ENCODE assay signal across 1 cellular context in the genomic region with DNA sequence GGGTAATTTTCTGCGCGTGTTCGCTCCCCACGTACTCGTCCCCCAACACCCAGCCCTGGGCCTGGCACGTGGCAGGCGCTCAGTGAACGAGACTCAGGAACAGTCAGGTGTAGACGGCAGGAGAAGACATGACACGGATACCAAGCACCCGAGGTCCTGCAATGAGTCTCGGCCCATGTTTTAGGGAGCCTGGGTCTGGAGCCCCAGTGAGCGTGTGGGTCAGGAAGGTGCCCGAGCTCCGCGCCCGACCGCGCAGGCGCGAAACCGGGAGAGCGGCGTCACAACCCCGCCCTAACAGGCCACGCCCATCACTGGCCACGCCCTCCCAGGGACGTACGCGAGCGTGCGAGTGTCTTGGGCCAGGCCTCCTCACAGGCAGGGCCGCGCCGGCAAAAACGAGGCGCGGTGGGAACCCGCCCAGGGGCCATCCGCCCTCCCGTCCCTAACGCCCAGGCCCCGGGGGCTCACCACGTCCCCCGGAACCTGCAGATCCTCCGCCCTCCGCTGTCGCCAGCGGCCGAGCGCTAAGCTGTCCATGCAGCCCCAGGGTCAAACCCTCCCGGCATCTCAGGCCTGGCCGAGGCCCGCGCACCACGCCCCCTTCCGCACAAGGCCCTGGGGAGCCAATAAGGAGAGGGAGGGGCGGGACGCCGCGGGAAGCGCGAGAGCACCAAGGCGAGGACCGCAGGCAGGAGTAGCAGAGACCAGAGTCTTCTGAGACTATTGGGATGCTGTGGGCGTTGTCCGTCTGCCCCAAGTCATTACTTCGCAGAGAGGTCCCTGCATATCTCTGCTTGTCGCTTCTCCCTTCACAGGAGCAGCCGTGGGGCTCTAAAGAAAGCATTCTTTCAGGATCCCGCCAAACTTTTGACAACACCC.
TF ChIP-seq lines count a peak whose summit lies in the region.

A gene (minus strand): TSS at position 595 of the 879 bp plus-strand sequence. CDS start 58 bp downstream, at position 537.

TF ChIP-seq in GM12878, 131 proteins besides CTCF, POLR2A, EP300 and RAD21 (continued from another document and continues in another):
- TF ChIP-seq, protein P1, sequence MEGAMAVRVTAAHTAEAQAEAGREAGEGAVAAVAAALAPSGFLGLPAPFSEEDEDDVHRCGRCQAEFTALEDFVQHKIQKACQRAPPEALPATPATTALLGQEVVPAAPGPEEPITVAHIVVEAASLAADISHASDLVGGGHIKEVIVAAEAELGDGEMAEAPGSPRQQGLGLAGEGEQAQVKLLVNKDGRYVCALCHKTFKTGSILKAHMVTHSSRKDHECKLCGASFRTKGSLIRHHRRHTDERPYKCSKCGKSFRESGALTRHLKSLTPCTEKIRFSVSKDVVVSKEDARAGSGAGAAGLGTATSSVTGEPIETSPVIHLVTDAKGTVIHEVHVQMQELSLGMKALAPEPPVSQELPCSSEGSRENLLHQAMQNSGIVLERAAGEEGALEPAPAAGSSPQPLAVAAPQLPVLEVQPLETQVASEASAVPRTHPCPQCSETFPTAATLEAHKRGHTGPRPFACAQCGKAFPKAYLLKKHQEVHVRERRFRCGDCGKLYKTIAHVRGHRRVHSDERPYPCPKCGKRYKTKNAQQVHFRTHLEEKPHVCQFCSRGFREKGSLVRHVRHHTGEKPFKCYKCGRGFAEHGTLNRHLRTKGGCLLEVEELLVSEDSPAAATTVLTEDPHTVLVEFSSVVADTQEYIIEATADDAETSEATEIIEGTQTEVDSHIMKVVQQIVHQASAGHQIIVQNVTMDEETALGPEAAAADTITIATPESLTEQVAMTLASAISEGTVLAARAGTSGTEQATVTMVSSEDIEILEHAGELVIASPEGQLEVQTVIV (IDR thresholded peaks at IDR 0.05; ENCODE audit: borderline replicate concordance, partially characterized antibody): peak; percentile 6
- no peak for TF ChIP-seq IKZF1 (conservative IDR thresholded peaks at IDR 0.05)
- TF ChIP-seq NFIC (IDR thresholded peaks at IDR 0.05; ENCODE audit: low read depth, low read length): no peak
- TF ChIP-seq, protein P2, sequence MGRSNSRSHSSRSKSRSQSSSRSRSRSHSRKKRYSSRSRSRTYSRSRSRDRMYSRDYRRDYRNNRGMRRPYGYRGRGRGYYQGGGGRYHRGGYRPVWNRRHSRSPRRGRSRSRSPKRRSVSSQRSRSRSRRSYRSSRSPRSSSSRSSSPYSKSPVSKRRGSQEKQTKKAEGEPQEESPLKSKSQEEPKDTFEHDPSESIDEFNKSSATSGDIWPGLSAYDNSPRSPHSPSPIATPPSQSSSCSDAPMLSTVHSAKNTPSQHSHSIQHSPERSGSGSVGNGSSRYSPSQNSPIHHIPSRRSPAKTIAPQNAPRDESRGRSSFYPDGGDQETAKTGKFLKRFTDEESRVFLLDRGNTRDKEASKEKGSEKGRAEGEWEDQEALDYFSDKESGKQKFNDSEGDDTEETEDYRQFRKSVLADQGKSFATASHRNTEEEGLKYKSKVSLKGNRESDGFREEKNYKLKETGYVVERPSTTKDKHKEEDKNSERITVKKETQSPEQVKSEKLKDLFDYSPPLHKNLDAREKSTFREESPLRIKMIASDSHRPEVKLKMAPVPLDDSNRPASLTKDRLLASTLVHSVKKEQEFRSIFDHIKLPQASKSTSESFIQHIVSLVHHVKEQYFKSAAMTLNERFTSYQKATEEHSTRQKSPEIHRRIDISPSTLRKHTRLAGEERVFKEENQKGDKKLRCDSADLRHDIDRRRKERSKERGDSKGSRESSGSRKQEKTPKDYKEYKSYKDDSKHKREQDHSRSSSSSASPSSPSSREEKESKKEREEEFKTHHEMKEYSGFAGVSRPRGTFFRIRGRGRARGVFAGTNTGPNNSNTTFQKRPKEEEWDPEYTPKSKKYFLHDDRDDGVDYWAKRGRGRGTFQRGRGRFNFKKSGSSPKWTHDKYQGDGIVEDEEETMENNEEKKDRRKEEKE (IDR thresholded peaks at IDR 0.05): no peak
- peak; percentile 65; the same call in 1 of the 2 replicates for TF ChIP-seq POLR2AphosphoS2 (IDR thresholded peaks at IDR 0.05; ENCODE audit: low read depth, low read length)
- no peak for TF ChIP-seq STAT3 (IDR thresholded peaks at IDR 0.05; ENCODE audit: low read depth, low read length)
- 0 out of 2 replicates have a peak, but pooled peaks have one; percentile 16 for TF ChIP-seq CBFB (IDR thresholded peaks at IDR 0.05; ENCODE audit: low read depth)
- TF ChIP-seq TAF1 (IDR thresholded peaks at IDR 0.05; ENCODE audit: borderline replicate concordance, low read depth, low read length): peak; percentile 58; the same call in 1 of the 2 replicates
- TF ChIP-seq CHD2 (IDR thresholded peaks at IDR 0.05; ENCODE audit: borderline replicate concordance, low read depth, low read length): peak; percentile 96
- TF ChIP-seq, protein P3, sequence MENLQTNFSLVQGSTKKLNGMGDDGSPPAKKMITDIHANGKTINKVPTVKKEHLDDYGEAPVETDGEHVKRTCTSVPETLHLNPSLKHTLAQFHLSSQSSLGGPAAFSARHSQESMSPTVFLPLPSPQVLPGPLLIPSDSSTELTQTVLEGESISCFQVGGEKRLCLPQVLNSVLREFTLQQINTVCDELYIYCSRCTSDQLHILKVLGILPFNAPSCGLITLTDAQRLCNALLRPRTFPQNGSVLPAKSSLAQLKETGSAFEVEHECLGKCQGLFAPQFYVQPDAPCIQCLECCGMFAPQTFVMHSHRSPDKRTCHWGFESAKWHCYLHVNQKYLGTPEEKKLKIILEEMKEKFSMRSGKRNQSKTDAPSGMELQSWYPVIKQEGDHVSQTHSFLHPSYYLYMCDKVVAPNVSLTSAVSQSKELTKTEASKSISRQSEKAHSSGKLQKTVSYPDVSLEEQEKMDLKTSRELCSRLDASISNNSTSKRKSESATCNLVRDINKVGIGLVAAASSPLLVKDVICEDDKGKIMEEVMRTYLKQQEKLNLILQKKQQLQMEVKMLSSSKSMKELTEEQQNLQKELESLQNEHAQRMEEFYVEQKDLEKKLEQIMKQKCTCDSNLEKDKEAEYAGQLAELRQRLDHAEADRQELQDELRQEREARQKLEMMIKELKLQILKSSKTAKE (IDR thresholded peaks at IDR 0.05; ENCODE audit: low read depth, poor library complexity, severe bottlenecking): peak; percentile 31
- no peak for TF ChIP-seq CHD1 (IDR thresholded peaks at IDR 0.05; ENCODE audit: low read depth, low read length)
- no peak for TF ChIP-seq GABPA (IDR thresholded peaks at IDR 0.05; ENCODE audit: low read depth)
- TF ChIP-seq, protein P4, sequence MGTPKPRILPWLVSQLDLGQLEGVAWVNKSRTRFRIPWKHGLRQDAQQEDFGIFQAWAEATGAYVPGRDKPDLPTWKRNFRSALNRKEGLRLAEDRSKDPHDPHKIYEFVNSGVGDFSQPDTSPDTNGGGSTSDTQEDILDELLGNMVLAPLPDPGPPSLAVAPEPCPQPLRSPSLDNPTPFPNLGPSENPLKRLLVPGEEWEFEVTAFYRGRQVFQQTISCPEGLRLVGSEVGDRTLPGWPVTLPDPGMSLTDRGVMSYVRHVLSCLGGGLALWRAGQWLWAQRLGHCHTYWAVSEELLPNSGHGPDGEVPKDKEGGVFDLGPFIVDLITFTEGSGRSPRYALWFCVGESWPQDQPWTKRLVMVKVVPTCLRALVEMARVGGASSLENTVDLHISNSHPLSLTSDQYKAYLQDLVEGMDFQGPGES (IDR thresholded peaks at IDR 0.05): no peak
- TF ChIP-seq, protein P5, sequence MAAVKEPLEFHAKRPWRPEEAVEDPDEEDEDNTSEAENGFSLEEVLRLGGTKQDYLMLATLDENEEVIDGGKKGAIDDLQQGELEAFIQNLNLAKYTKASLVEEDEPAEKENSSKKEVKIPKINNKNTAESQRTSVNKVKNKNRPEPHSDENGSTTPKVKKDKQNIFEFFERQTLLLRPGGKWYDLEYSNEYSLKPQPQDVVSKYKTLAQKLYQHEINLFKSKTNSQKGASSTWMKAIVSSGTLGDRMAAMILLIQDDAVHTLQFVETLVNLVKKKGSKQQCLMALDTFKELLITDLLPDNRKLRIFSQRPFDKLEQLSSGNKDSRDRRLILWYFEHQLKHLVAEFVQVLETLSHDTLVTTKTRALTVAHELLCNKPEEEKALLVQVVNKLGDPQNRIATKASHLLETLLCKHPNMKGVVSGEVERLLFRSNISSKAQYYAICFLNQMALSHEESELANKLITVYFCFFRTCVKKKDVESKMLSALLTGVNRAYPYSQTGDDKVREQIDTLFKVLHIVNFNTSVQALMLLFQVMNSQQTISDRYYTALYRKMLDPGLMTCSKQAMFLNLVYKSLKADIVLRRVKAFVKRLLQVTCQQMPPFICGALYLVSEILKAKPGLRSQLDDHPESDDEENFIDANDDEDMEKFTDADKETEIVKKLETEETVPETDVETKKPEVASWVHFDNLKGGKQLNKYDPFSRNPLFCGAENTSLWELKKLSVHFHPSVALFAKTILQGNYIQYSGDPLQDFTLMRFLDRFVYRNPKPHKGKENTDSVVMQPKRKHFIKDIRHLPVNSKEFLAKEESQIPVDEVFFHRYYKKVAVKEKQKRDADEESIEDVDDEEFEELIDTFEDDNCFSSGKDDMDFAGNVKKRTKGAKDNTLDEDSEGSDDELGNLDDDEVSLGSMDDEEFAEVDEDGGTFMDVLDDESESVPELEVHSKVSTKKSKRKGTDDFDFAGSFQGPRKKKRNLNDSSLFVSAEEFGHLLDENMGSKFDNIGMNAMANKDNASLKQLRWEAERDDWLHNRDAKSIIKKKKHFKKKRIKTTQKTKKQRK (IDR thresholded peaks at IDR 0.05; ENCODE audit: low read depth, low read length): peak; percentile 29; the same call in 1 of the 2 replicates
- 0 out of 2 replicates have a peak, but pooled peaks have one; percentile 15 for TF ChIP-seq TARDBP (IDR thresholded peaks at IDR 0.05; ENCODE audit: borderline replicate concordance)
- no peak for TF ChIP-seq ZNF622 (IDR thresholded peaks at IDR 0.05)
- TF ChIP-seq NRF1 (conservative IDR thresholded peaks at IDR 0.05; ENCODE audit: low read depth, low read length): 0 out of 2 replicates have a peak, but pooled peaks have one; percentile 3
- TF ChIP-seq, protein P6, sequence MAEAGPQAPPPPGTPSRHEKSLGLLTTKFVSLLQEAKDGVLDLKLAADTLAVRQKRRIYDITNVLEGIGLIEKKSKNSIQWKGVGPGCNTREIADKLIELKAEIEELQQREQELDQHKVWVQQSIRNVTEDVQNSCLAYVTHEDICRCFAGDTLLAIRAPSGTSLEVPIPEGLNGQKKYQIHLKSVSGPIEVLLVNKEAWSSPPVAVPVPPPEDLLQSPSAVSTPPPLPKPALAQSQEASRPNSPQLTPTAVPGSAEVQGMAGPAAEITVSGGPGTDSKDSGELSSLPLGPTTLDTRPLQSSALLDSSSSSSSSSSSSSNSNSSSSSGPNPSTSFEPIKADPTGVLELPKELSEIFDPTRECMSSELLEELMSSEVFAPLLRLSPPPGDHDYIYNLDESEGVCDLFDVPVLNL (IDR thresholded peaks at IDR 0.05; ENCODE audit: low read depth, low read length): peak; percentile 67
- TF ChIP-seq SMARCA5 (IDR thresholded peaks at IDR 0.05): peak; percentile 61; the same call in 1 of the 2 replicates
- TF ChIP-seq POU2F2 (IDR thresholded peaks at IDR 0.05; ENCODE audit: borderline replicate concordance, low read depth, low read length): peak; percentile 73; the same call in 2 of the 3 replicates
- TF ChIP-seq, protein P7, sequence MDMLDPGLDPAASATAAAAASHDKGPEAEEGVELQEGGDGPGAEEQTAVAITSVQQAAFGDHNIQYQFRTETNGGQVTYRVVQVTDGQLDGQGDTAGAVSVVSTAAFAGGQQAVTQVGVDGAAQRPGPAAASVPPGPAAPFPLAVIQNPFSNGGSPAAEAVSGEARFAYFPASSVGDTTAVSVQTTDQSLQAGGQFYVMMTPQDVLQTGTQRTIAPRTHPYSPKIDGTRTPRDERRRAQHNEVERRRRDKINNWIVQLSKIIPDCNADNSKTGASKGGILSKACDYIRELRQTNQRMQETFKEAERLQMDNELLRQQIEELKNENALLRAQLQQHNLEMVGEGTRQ (IDR thresholded peaks at IDR 0.05; ENCODE audit: borderline replicate concordance, low read depth, low read length): no peak
- TF ChIP-seq, protein P8, sequence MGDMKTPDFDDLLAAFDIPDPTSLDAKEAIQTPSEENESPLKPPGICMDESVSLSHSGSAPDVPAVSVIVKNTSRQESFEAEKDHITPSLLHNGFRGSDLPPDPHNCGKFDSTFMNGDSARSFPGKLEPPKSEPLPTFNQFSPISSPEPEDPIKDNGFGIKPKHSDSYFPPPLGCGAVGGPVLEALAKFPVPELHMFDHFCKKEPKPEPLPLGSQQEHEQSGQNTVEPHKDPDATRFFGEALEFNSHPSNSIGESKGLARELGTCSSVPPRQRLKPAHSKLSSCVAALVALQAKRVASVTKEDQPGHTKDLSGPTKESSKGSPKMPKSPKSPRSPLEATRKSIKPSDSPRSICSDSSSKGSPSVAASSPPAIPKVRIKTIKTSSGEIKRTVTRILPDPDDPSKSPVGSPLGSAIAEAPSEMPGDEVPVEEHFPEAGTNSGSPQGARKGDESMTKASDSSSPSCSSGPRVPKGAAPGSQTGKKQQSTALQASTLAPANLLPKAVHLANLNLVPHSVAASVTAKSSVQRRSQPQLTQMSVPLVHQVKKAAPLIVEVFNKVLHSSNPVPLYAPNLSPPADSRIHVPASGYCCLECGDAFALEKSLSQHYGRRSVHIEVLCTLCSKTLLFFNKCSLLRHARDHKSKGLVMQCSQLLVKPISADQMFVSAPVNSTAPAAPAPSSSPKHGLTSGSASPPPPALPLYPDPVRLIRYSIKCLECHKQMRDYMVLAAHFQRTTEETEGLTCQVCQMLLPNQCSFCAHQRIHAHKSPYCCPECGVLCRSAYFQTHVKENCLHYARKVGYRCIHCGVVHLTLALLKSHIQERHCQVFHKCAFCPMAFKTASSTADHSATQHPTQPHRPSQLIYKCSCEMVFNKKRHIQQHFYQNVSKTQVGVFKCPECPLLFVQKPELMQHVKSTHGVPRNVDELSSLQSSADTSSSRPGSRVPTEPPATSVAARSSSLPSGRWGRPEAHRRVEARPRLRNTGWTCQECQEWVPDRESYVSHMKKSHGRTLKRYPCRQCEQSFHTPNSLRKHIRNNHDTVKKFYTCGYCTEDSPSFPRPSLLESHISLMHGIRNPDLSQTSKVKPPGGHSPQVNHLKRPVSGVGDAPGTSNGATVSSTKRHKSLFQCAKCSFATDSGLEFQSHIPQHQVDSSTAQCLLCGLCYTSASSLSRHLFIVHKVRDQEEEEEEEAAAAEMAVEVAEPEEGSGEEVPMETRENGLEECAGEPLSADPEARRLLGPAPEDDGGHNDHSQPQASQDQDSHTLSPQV (IDR thresholded peaks at IDR 0.05): no peak
- peak; percentile 48; the same call in 1 of the 2 replicates for TF ChIP-seq RCOR1 (conservative IDR thresholded peaks at IDR 0.05; ENCODE audit: low read depth, low read length)
- TF ChIP-seq, protein P9, sequence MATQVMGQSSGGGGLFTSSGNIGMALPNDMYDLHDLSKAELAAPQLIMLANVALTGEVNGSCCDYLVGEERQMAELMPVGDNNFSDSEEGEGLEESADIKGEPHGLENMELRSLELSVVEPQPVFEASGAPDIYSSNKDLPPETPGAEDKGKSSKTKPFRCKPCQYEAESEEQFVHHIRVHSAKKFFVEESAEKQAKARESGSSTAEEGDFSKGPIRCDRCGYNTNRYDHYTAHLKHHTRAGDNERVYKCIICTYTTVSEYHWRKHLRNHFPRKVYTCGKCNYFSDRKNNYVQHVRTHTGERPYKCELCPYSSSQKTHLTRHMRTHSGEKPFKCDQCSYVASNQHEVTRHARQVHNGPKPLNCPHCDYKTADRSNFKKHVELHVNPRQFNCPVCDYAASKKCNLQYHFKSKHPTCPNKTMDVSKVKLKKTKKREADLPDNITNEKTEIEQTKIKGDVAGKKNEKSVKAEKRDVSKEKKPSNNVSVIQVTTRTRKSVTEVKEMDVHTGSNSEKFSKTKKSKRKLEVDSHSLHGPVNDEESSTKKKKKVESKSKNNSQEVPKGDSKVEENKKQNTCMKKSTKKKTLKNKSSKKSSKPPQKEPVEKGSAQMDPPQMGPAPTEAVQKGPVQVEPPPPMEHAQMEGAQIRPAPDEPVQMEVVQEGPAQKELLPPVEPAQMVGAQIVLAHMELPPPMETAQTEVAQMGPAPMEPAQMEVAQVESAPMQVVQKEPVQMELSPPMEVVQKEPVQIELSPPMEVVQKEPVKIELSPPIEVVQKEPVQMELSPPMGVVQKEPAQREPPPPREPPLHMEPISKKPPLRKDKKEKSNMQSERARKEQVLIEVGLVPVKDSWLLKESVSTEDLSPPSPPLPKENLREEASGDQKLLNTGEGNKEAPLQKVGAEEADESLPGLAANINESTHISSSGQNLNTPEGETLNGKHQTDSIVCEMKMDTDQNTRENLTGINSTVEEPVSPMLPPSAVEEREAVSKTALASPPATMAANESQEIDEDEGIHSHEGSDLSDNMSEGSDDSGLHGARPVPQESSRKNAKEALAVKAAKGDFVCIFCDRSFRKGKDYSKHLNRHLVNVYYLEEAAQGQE (IDR thresholded peaks at IDR 0.05; ENCODE audit: low read depth, low read length): no peak
